8 cellular contexts compared by ENCODE assay signal in the genomic region with DNA sequence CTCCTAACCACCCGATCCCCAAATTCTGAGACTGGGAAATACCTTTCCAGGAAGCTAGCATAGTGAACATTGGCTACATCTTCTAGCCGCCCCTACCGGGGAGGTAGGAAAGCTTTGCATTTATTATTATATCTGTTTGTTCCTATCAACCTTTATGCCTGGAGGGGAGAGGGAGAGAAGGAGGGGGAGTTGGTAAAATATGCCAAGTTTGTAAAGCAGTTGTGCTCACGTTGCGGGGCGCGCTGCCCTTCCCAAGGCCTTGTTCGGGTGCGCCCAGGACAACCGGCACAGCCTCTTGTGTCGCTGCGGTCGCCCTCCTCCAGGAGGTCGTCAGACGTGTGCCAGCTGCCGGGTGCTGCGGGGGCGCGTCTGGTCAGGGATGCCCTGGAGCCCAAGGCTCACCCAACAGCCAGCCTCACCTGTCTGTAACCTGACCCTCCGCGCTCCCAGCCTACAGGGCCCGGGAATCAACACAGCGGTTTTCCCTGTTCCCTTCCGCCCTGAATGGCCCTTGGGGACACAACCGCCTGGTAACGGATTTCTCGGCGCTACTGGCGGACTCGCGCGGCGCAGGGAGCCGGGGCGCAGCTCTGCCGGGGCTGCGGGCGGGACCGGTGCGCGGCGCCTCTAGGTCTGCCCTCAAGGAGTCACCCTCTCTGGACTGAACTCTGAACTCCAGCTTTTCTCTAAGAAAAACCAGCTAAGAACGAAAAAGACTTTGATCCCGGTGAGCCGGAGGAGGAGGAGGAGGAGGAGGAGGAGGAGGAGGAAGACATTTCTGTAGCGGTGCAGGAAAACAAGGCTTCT. TPM values are rescaled to one million over a fixed set of nuclear protein-coding genes. Genes with fewer than 3 reads are reported as not detected.
DNase-seq lines count a peak whose midpoint lies in the region; ATAC-seq and TF ChIP-seq lines count a peak whose summit lies in the region.

No MANE protein-coding gene starts in this region.

- H3K27ac Mint-ChIP-seq in activated naive CD8-positive, alpha-beta T cell = no peak overlapping the region
- H3K27ac Mint-ChIP-seq in activated naive CD8-positive, alpha-beta T cell treated with anti-CD3 and anti-CD28 coated beads for 36 hours = no peak overlapping the region

- intact Hi-C loops in upper lobe of right lung (cut with DNase I) = no loop called here

- H3K4me3 ChIP-seq in upper lobe of right lung = peak overlapping the region; percentile 54

- peak; percentile 64 for ATAC-seq in upper lobe of right lung
- ATAC-seq in GM18873 (IDR thresholded peaks at IDR 0.05; ENCODE audit: low FRiP score, unreplicated experiment) = no peak

- TF ChIP-seq CTCF in upper lobe of right lung (IDR thresholded peaks at IDR 0.05) = no peak
- TF ChIP-seq CTCF in GM10248 (IDR thresholded peaks at IDR 0.05; ENCODE audit: control extremely low read depth, extremely low read depth, low read depth, missing control alignments) = no peak

- no peaks in the 10 kb centered on the region for H3K9me3 Mint-ChIP-seq in activated naive CD8-positive, alpha-beta T cell (ENCODE audit: low read depth)
- H3K9me3 Mint-ChIP-seq in activated naive CD8-positive, alpha-beta T cell treated with anti-CD3 and anti-CD28 coated beads for 36 hours = no peaks in the 10 kb centered on the region

- no peaks in the 10 kb centered on the region for H3K36me3 ChIP-seq in upper lobe of right lung

- DNase-seq in activated naive CD8-positive, alpha-beta T cell treated with anti-CD3 and anti-CD28 coated beads for 36 hours = no peak
- DNase-seq in RPMI8226 (peak; percentile 25), islet precursor cell (peak; percentile 86), upper lobe of right lung (peak; percentile 74), GM10248 (ENCODE audit: extremely low spot score) (no peak)
- no peak for DNase-seq in central memory CD4-positive, alpha-beta T cell

- H3K4me1 Mint-ChIP-seq in activated naive CD8-positive, alpha-beta T cell (ENCODE audit: low read depth) = peaks cover 10% of the 10 kb centered on the region
- H3K4me1 Mint-ChIP-seq in activated naive CD8-positive, alpha-beta T cell treated with anti-CD3 and anti-CD28 coated beads for 36 hours = peaks cover 5% of the 10 kb centered on the region

- POLR2A ChIA-PET in GM10248 (lab: Yijun Ruan, JAX) = no interaction called here

- H3K27ac ChIP-seq in upper lobe of right lung = no peak overlapping the region

- no peaks in the 10 kb centered on the region for H3K36me3 Mint-ChIP-seq in activated naive CD8-positive, alpha-beta T cell
- H3K36me3 Mint-ChIP-seq in activated naive CD8-positive, alpha-beta T cell treated with anti-CD3 and anti-CD28 coated beads for 36 hours = no peaks in the 10 kb centered on the region

- peak overlapping the region; percentile 71 for H3K4me3 Mint-ChIP-seq in activated naive CD8-positive, alpha-beta T cell
- no peak overlapping the region for H3K4me3 Mint-ChIP-seq in activated naive CD8-positive, alpha-beta T cell treated with anti-CD3 and anti-CD28 coated beads for 36 hours

- CTCF ChIA-PET in GM10248 (lab: Yijun Ruan, JAX) = no interaction called here

- H3K9me3 ChIP-seq in upper lobe of right lung = no peaks in the 10 kb centered on the region

- H3K27me3 ChIP-seq in upper lobe of right lung = peaks cover 67% of the 10 kb centered on the region

- H3K4me1 ChIP-seq in upper lobe of right lung = peaks cover 19% of the 10 kb centered on the region

- peaks cover 27% of the 10 kb centered on the region for H3K27me3 Mint-ChIP-seq in activated naive CD8-positive, alpha-beta T cell
- peaks cover 73% of the 10 kb centered on the region for H3K27me3 Mint-ChIP-seq in activated naive CD8-positive, alpha-beta T cell treated with anti-CD3 and anti-CD28 coated beads for 36 hours

RNA-seq across cellular contexts. Expression of gene OVOL2, which starts 1.1 kb away (rescaled TPM):
- total RNA-seq in activated naive CD8-positive, alpha-beta T cell treated with anti-CD3 and anti-CD28 coated beads for 36 hours = not detected
- 6.7 TPM for total RNA-seq in upper lobe of right lung

Comparison
In these comparisons a context has a peak if more than half of its experiments do, and no peak if none do; other contexts are left out.
1. DNase-seq: peak in RPMI8226 (single experiment), islet precursor cell (single experiment) and upper lobe of right lung (single experiment); none in activated naive CD8-positive, alpha-beta T cell treated with anti-CD3 and anti-CD28 coated beads for 36 hours (single experiment), GM10248 (single experiment) and central memory CD4-positive, alpha-beta T cell (single experiment).